Comparison of ENCODE assay signal across 8 cellular contexts in genomic region chr19:33521480-33522370, GRCh38. TPM values are rescaled to one million over a fixed set of nuclear protein-coding genes. Genes with fewer than 3 reads are reported as not detected.
DNase-seq lines count a peak whose midpoint lies in the region; ATAC-seq and TF ChIP-seq lines count a peak whose summit lies in the region.

TSS of gene PEPD (minus strand) at chr19:33521791. CDS start at chr19:33521760, 31 bp downstream.

- DNase-seq in AG09319 (ENCODE audit: extremely low read depth, low read depth), result peak; percentile 69
- peak; percentile 80 for DNase-seq in NCI-H460 (ENCODE audit: extremely low read depth, low read depth)
- peak; percentile 83 for DNase-seq in activated CD4-positive, alpha-beta T cell treated with anti-CD3 and anti-CD28 coated beads for 4 hours
- DNase-seq in choroid plexus epithelial cell (ENCODE audit: low read depth), result peak; percentile 93
- DNase-seq in left colon, result peak; percentile 84 to 90
- peak; percentile 78 to 85 for DNase-seq in stimulated activated CD4-positive, alpha-beta T cell treated with anti-CD3 and anti-CD28 coated beads, Interleukin-1b, Interleukin-23, amount 100 ng/mL, for 4 hours (ENCODE audit: low read depth in 2 of 2)

- intact Hi-C loops in left colon (cut with DNase I, micrococcal nuclease), result no loop called here

- ATAC-seq in GM19025 (IDR thresholded peaks at IDR 0.05; ENCODE audit: low read depth, unreplicated experiment) (peak; percentile 96), HG03342 (IDR thresholded peaks at IDR 0.05; ENCODE audit: unreplicated experiment) (peak; percentile 90), left colon (peak; percentile 92)

- TF ChIP-seq CTCF in AG09319 (IDR thresholded peaks at IDR 0.05; ENCODE audit: low read depth, low read length) (no peak), choroid plexus epithelial cell (conservative IDR thresholded peaks at IDR 0.05; ENCODE audit: low read depth, low read length) (no peak)

- H3K4me3 ChIP-seq in choroid plexus epithelial cell (ENCODE audit: low read depth, low read length), result peak within 1 kb of the TSS; percentile 72

RNA-seq across cellular contexts. Expression of gene PEPD, which starts in this region (rescaled TPM):
- total RNA-seq in NCI-H460 (2014; rRNA removed; shearing (Covaris generic)), result 25.0 and 30.2 TPM in 2 replicates
- polyA plus RNA-seq in NCI-H460 (2014; cell fraction: nucleus; rRNA removed), result 43.7 and 64.9 TPM in 2 replicates
- total RNA-seq in left colon, result 10 to 100 TPM; 35.7 to 86.1 TPM

Comparison
In these comparisons a context has a peak if more than half of its experiments do, and no peak if none do; other contexts are left out.
1. Peak in every context shown above with its lines: DNase-seq, ATAC-seq and H3K4me3 ChIP-seq.